ENCODE assay signal across 12 cellular contexts in the genomic region with DNA sequence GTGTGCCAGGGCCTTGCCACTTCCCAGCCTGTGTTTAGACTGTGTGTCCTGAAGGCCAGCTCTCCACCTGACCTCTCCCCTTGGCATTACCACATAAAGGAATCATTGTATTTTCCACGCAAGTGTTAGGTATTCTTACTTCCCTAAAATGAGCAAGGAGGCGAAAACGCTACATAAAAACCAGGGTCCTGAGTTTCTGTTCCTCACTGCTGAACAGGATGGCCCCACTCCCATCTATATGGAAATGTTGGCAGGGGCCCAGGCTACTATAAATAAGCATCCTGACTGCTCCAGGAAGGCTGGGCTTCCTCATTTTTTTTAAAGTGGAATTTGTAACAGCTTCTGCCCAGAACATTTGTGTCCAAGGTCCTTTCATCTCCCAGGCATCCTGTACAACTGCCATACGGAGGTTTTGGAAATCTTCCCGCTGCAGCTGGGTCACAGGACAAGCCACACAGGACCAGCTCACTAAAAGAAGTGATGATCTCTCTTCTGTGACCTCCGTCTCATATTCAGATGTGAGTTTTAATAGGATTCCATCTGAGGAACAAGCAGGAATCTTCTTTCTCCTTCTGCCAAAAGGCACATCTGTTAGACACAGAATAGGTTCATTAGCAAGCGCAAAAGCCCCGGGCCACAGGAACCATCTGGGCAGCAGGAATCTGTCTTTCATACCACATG. TPM values are rescaled to one million over a fixed set of nuclear protein-coding genes. Genes with fewer than 3 reads are reported as not detected.
DNase-seq lines count a peak whose midpoint lies in the region; ATAC-seq and TF ChIP-seq lines count a peak whose summit lies in the region.
"Had no signal": no experiment of that assay in that cellular context is flagged by ENCODE, and none has a peak within 500 bp of the region (broad histone marks: within the 10 kb centered on the region; RNA-seq: fewer than 3 reads in every experiment).

No MANE protein-coding gene starts in this region.

- ATAC-seq in memory B cell (ENCODE audit: low read depth): no peak
- no peak for ATAC-seq in activated T-helper 17 cell treated with anti-CD3 and anti-CD28 coated beads, Interleukin-2, amount 50 U/mL, for 72 hours (replicated peaks)

- H3K27ac Mint-ChIP-seq in endothelial cell (ENCODE audit: unreplicated experiment) (peak overlapping the region; percentile 97), memory B cell (peak overlapping the region; percentile 28)
- H3K27ac Mint-ChIP-seq in activated T-helper 17 cell treated with anti-CD3 and anti-CD28 coated beads, Interleukin-2, amount 50 U/mL, for 72 hours: no peak overlapping the region
- H3K27ac Mint-ChIP-seq: stimulated activated naive CD8-positive, alpha-beta T cell treated with anti-CD3 and anti-CD28 coated beads, Interleukin-15, Interleukin-2, amounts not matched to agents 100 ng/mL and 50 ng/mL, for 24 hours had no signal

- TF ChIP-seq CTCF in endothelial cell (IDR thresholded peaks at IDR 0.05; ENCODE audit: unreplicated experiment) (no peak), uterus (IDR thresholded peaks at IDR 0.05) (no peak)

- no peaks in the 10 kb centered on the region for H3K36me3 ChIP-seq in uterus

- no peak overlapping the region for H3K4me3 ChIP-seq in uterus
- H3K4me3 ChIP-seq: SJCRH30, skin epidermis had no signal

- peak; percentile 64 for DNase-seq in NCI-H82 (lab: John Stamatoyannopoulos, UW)
- no peak for DNase-seq in NCI-H82 treated with DMSO at 0.1 percent for 48 hours (lab: John Stamatoyannopoulos, UW; ENCODE audit: unreplicated experiment)
- DNase-seq in endothelial cell (ENCODE audit: low spot score): no peak
- no peak for DNase-seq in memory B cell (ENCODE audit: low spot score in 2 of 2)
- DNase-seq in uterus: peak in 1 of 2 donors; percentile 51
- DNase-seq in stimulated activated CD4-positive, alpha-beta T cell treated with anti-CD3 and anti-CD28 coated beads, Interleukin-4, amount 100 ng/mL, for 24 hours: no peak
- DNase-seq in stimulated activated CD4-positive, alpha-beta T cell treated with anti-CD3 and anti-CD28 coated beads, Interleukin-15, amount 100 ng/mL, for 24 hours: no peak
- DNase-seq: NCI-H1092, SJCRH30 had no signal

- H3K27ac ChIP-seq in uterus: peak overlapping the region; percentile 52 to 62
- H3K27ac ChIP-seq: SJCRH30 had no signal

- no peak overlapping the region for H3K4me3 Mint-ChIP-seq in endothelial cell (ENCODE audit: unreplicated experiment)
- H3K4me3 Mint-ChIP-seq in memory B cell: no peak overlapping the region
- no peak overlapping the region for H3K4me3 Mint-ChIP-seq in activated T-helper 17 cell treated with anti-CD3 and anti-CD28 coated beads, Interleukin-2, amount 50 U/mL, for 72 hours
- H3K4me3 Mint-ChIP-seq: stimulated activated naive CD8-positive, alpha-beta T cell treated with anti-CD3 and anti-CD28 coated beads, Interleukin-15, Interleukin-2, amounts not matched to agents 100 ng/mL and 50 ng/mL, for 24 hours had no signal

- no peaks in the 10 kb centered on the region for H3K4me1 ChIP-seq in uterus
- H3K4me1 ChIP-seq: SJCRH30 had no signal

- H3K27me3 Mint-ChIP-seq in endothelial cell (ENCODE audit: unreplicated experiment) (peaks cover 6% of the 10 kb centered on the region), memory B cell (no peaks in the 10 kb centered on the region)
- H3K27me3 Mint-ChIP-seq in activated T-helper 17 cell treated with anti-CD3 and anti-CD28 coated beads, Interleukin-2, amount 50 U/mL, for 72 hours: no peaks in the 10 kb centered on the region
- H3K27me3 Mint-ChIP-seq: stimulated activated naive CD8-positive, alpha-beta T cell treated with anti-CD3 and anti-CD28 coated beads, Interleukin-15, Interleukin-2, amounts not matched to agents 100 ng/mL and 50 ng/mL, for 24 hours had no signal

- H3K4me1 Mint-ChIP-seq in endothelial cell (ENCODE audit: unreplicated experiment) (peaks cover 81% of the 10 kb centered on the region), memory B cell (no peaks in the 10 kb centered on the region)
- no peaks in the 10 kb centered on the region for H3K4me1 Mint-ChIP-seq in activated T-helper 17 cell treated with anti-CD3 and anti-CD28 coated beads, Interleukin-2, amount 50 U/mL, for 72 hours

- H3K36me3 Mint-ChIP-seq in endothelial cell (ENCODE audit: low read depth, unreplicated experiment) (peaks cover 10% of the 10 kb centered on the region), memory B cell (peaks cover 10% of the 10 kb centered on the region)
- peaks cover 20% of the 10 kb centered on the region for H3K36me3 Mint-ChIP-seq in activated T-helper 17 cell treated with anti-CD3 and anti-CD28 coated beads, Interleukin-2, amount 50 U/mL, for 72 hours (ENCODE audit: low read depth)

- H3K27me3 ChIP-seq in uterus: no peaks in the 10 kb centered on the region
- H3K27me3 ChIP-seq: SJCRH30 had no signal

- intact Hi-C loops in uterus (cut with DNase I; ENCODE audit: low total_unique reads): no loop called here

- no peak for TF ChIP-seq POLR2A in uterus (IDR thresholded peaks at IDR 0.05)

- H3K9me3 Mint-ChIP-seq in endothelial cell (ENCODE audit: unreplicated experiment) (no peaks in the 10 kb centered on the region), memory B cell (no peaks in the 10 kb centered on the region)
- no peaks in the 10 kb centered on the region for H3K9me3 Mint-ChIP-seq in activated T-helper 17 cell treated with anti-CD3 and anti-CD28 coated beads, Interleukin-2, amount 50 U/mL, for 72 hours
- H3K9me3 Mint-ChIP-seq: stimulated activated naive CD8-positive, alpha-beta T cell treated with anti-CD3 and anti-CD28 coated beads, Interleukin-15, Interleukin-2, amounts not matched to agents 100 ng/mL and 50 ng/mL, for 24 hours had no signal

- H3K9me3 ChIP-seq in uterus: no peaks in the 10 kb centered on the region
- H3K9me3 ChIP-seq: SJCRH30 had no signal

RNA-seq across cellular contexts. Expression of a gene that starts 56.5 kb away (rescaled TPM):
- 56.1 TPM for total RNA-seq in endothelial cell (ENCODE audit: unreplicated experiment)
- total RNA-seq in uterus: 10 to 100 TPM in 2 of 4 donors, 1 to 10 TPM in 2; 7.9 to 34.6 (median 15.7) TPM
- 10 to 100 TPM; 27.6 to 46.5 TPM for total RNA-seq in activated T-helper 17 cell treated with anti-CD3 and anti-CD28 coated beads, Interleukin-2, amount 50 U/mL, for 72 hours
